ENCODE assay signal across 35 cellular contexts in the genomic region with DNA sequence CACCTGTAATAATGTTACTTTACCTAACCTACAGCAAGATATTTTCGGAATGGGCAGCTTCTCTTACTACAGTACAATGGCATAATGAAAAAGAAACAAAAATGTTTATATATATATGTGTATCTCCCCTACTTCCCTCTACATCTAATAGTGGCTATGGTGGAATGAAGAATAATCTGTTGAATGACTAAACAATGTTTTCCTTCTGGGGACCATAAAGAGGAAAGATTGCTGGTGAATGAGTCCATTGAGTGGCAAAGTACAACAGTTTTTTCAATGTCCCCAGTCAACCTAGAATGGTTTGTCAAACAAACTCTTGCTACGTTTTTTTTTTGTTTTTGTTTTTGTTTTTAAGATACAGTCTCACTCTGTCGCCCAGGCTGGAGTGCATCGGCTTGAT.
"Had no signal": no experiment of that assay in that cellular context is flagged by ENCODE, and none has a peak within 500 bp of the region (broad histone marks: within the 10 kb centered on the region; RNA-seq: fewer than 3 reads in every experiment).

No MANE protein-coding gene starts in this region.

- H3K4me2 ChIP-seq: KMS-11 had no signal

- H3K36me3 ChIP-seq: MG63 had no signal

- H3K27ac ChIP-seq: KMS-11 had no signal

- H3K27me3 ChIP-seq: MG63 had no signal

- DNase-seq: Karpas-422, Kasumi-1, MG63, MM.1S, MV-4-11, NCI-H1048, NCI-H1092, NCI-H1092 treated with DMSO at 0.1 percent for 48 hours, NCI-H1105, NCI-H1105 treated with DMSO at 0.1 percent for 48 hours, NCI-H1417, NCI-H1417 treated with DMSO at 0.1 percent for 48 hours, NCI-H1436, NCI-H1436 treated with DMSO at 0.1 percent for 48 hours, NCI-H146, NCI-H1694, NCI-H1694 treated with DMSO at 0.1 percent for 48 hours, NCI-H187, NCI-H187 treated with DMSO at 0.1 percent for 48 hours, NCI-H1930, NCI-H2029, NCI-H2029 treated with DMSO at 0.1 percent for 48 hours, NCI-H2081, NCI-H2081 treated with DMSO at 0.1 percent for 48 hours, NCI-H2107, NCI-H2171, NCI-H2171 treated with DMSO at 0.1 percent for 48 hours, NCI-H2227 treated with DMSO at 0.1 percent for 48 hours, NCI-H226, NCI-H345, NCI-H446, NCI-H446 treated with DMSO at 0.1 percent for 48 hours, NCI-H510A, NCI-H510A treated with DMSO at 0.1 percent for 48 hours had no signal

- H3K9me3 ChIP-seq: MG63 had no signal

- H3K4me3 ChIP-seq: MG63 had no signal
